ENCODE assay signal across 2 cellular contexts in genomic region chr15:58548308-58549012, GRCh38.
TF ChIP-seq lines count a peak whose summit lies in the region.

No MANE protein-coding gene starts in this region.

TF ChIP-seq in A549, 52 proteins besides CTCF, POLR2A, EP300 and RAD21 (continued from another document):
- TF ChIP-seq FOSL2 (IDR thresholded peaks at IDR 0.05) (no peak), FOSL2 (CRISPR knock-in tag; IDR thresholded peaks at IDR 0.05) (no peak), RFX5 (IDR thresholded peaks at IDR 0.05) (no peak), BHLHE40 (IDR thresholded peaks at IDR 0.05; ENCODE audit: low read depth, low read length) (no peak), PHF8 (IDR thresholded peaks at IDR 0.05; ENCODE audit: borderline replicate concordance, low read depth) (no peak), EHMT2 (IDR thresholded peaks at IDR 0.05; ENCODE audit: low read depth) (no peak), KDM5A (IDR thresholded peaks at IDR 0.05) (no peak), CEBPB (IDR thresholded peaks at IDR 0.05) (no peak), ESRRA (IDR thresholded peaks at IDR 0.05; ENCODE audit: borderline replicate concordance, low read length) (no peak), MAX (IDR thresholded peaks at IDR 0.05) (no peak), MAFK (IDR thresholded peaks at IDR 0.05; ENCODE audit: partially characterized antibody) (no peak), ZFP36 (IDR thresholded peaks at IDR 0.05; ENCODE audit: borderline replicate concordance, partially characterized antibody) (no peak), HMGXB4 (CRISPR knock-in tag; IDR thresholded peaks at IDR 0.05; ENCODE audit: borderline replicate concordance) (no peak), HOXB13 (CRISPR knock-in tag; IDR thresholded peaks at IDR 0.05; ENCODE audit: low read depth) (no peak), TP53 (CRISPR knock-in tag; IDR thresholded peaks at IDR 0.05) (no peak), KDM1A (IDR thresholded peaks at IDR 0.05; ENCODE audit: low read depth) (no peak)

TF ChIP-seq in IMR-90, 13 proteins besides CTCF, POLR2A, EP300 and RAD21 (continued from another document):
- no peak for TF ChIP-seq ELK1 (IDR thresholded peaks at IDR 0.05; ENCODE audit: borderline replicate concordance, low read depth, low read length)
- TF ChIP-seq MXI1 (IDR thresholded peaks at IDR 0.05; ENCODE audit: borderline replicate concordance, low read depth, low read length), result no peak
- no peak for TF ChIP-seq SMC3 (IDR thresholded peaks at IDR 0.05; ENCODE audit: low read depth, low read length)
- TF ChIP-seq MAZ (IDR thresholded peaks at IDR 0.05; ENCODE audit: borderline replicate concordance, low read depth, low read length), result no peak
- no peak for TF ChIP-seq BHLHE40 (IDR thresholded peaks at IDR 0.05; ENCODE audit: low read depth, low read length)
- no peak for TF ChIP-seq FOS (IDR thresholded peaks at IDR 0.05; ENCODE audit: low read depth, low read length)
- TF ChIP-seq RCOR1 (IDR thresholded peaks at IDR 0.05; ENCODE audit: insufficient replicate concordance, low read length), result no peak
- TF ChIP-seq USF2 (IDR thresholded peaks at IDR 0.05; ENCODE audit: low read depth, low read length), result no peak
- no peak for TF ChIP-seq CHD1 (IDR thresholded peaks at IDR 0.05; ENCODE audit: low read depth, low read length)
- TF ChIP-seq MAFK (IDR thresholded peaks at IDR 0.05; ENCODE audit: low read depth, low read length), result no peak
- TF ChIP-seq RFX5 (IDR thresholded peaks at IDR 0.05; ENCODE audit: low read depth, low read length), result no peak
- TF ChIP-seq CEBPB (IDR thresholded peaks at IDR 0.05; ENCODE audit: low read depth, low read length), result no peak
TF ChIP-seq in IMR-90: peak in this region for 0.
